ENCODE assay signal across 15 cellular contexts in the genomic region with DNA sequence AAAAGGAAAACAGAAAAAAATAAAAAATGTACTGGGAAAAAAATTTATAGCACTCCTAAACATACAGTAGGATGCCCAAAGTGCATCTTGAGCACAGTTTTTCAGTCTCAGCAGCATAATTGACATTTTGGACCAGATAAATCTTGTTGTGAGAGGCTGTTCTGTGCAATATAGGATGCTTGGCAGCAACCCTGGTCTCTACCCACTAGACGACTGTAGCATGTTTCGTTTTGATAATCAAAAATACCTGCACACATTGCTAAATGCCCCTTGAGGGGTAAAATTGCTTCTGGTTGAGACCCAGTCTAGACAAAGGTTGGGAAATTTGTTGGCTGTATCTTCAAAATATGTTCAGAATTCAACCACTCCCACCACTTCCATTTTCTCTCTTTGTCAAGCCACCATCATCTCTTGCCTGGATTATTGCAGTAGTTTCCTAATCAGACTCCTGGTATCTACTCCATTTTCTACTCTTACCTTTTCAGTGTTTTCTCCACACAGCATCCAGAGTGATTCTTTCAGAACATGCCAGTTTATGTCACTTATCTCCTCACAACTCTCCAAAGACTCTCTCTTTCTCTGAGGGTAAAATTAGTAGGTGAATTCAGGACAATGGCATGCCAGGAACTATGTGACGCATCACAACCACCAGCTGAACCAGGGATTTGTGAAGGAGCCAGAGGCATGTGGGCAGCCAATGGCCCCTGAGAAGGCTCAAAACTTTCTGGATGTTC.
A peak's percentile ranks its signal among the peaks of the same experiment; 100 is the strongest.
DNase-seq lines count a peak whose midpoint lies in the region; ATAC-seq and TF ChIP-seq lines count a peak whose summit lies in the region.
"Had no signal": no experiment of that assay in that cellular context is flagged by ENCODE, and none has a peak within 500 bp of the region (broad histone marks: within the 10 kb centered on the region; RNA-seq: fewer than 3 reads in every experiment).

No MANE protein-coding gene starts in this region.

- H3K4me3 ChIP-seq in fibroblast of pulmonary artery (replicated peaks; ENCODE audit: low read depth, low read length) (no peak overlapping the region), neuronal stem cell (ENCODE audit: low read length in 2 of 2) (no peak overlapping the region), hepatocyte (no peak overlapping the region), mucosa of descending colon (no peak overlapping the region)
- H3K4me3 ChIP-seq: skin epidermis, uterus had no signal

- H3K27ac ChIP-seq in neuronal stem cell (replicated peaks; ENCODE audit: low read length), result no peak overlapping the region
- no peak overlapping the region for H3K27ac ChIP-seq in hepatocyte
- H3K27ac ChIP-seq: skin epidermis, uterus had no signal

- H3K27me3 ChIP-seq in neuronal stem cell (ENCODE audit: control insufficient read depth in 3 of 3, insufficient read depth in 3 of 3, low read depth in 1 of 3, low read length in 3 of 3) (no peaks in the 10 kb centered on the region), hepatocyte (no peaks in the 10 kb centered on the region)
- H3K27me3 ChIP-seq: uterus had no signal

- no CpG with 5 or more reads among the region's 3 CpGs for WGBS in neuronal stem cell (ENCODE audit: extremely low coverage in 2 of 2, insufficient read length in 2 of 2, insufficient replicate concordance in 1 of 2), 2 donors
- WGBS in hepatocyte (ENCODE audit: low lambda C conversion rate, missing lambda C conversion rate), result 95% methylated on average over 3 of the region's 3 CpGs

- no peak overlapping the region for H3K4ac ChIP-seq in neuronal stem cell (ENCODE audit: low read length)

- no peak overlapping the region for H2AK5ac ChIP-seq in neuronal stem cell (ENCODE audit: low read depth, low read length)

- no peak overlapping the region for H3K14ac ChIP-seq in neuronal stem cell (ENCODE audit: low read length)

- TF ChIP-seq CTCF in fibroblast of pulmonary artery (IDR thresholded peaks at IDR 0.05; ENCODE audit: low read length, missing control alignments), result no peak
- TF ChIP-seq CTCF in hepatocyte (IDR thresholded peaks at IDR 0.05; ENCODE audit: poor library complexity), result no peak
- TF ChIP-seq CTCF in mucosa of descending colon (IDR thresholded peaks at IDR 0.05), result no peak

- H4K8ac ChIP-seq in neuronal stem cell (ENCODE audit: low read depth, low read length), result no peak overlapping the region

- H3K79me2 ChIP-seq in hepatocyte, result no peaks in the 10 kb centered on the region

- H3K18ac ChIP-seq in neuronal stem cell (ENCODE audit: low read length), result no peak overlapping the region

- intact Hi-C loops in mucosa of descending colon (cut with DNase I, micrococcal nuclease), result no loop called here

- H2BK5ac ChIP-seq in neuronal stem cell (ENCODE audit: low read length), result no peak overlapping the region

- no peak overlapping the region for H3K9ac ChIP-seq in neuronal stem cell (ENCODE audit: low read depth, low read length, poor library complexity)

- H3K9me3 ChIP-seq in neuronal stem cell (replicated peaks in 1 of 2; ENCODE audit: control insufficient read depth in 2 of 2, insufficient read depth in 1 of 2, low read depth in 1 of 2, low read length in 2 of 2) (no peaks in the 10 kb centered on the region), hepatocyte (ENCODE audit: low read depth) (no peaks in the 10 kb centered on the region), mucosa of descending colon (no peaks in the 10 kb centered on the region)
- H3K9me3 ChIP-seq: uterus had no signal

- no peak overlapping the region for H4K91ac ChIP-seq in neuronal stem cell (ENCODE audit: low read depth, low read length, poor library complexity)

- no peaks in the 10 kb centered on the region for H4K20me1 ChIP-seq in hepatocyte (ENCODE audit: insufficient read depth, poor library complexity, severe bottlenecking)

- H3K4me2 ChIP-seq in neuronal stem cell (ENCODE audit: insufficient read depth, low read length, poor library complexity, severe bottlenecking) (no peak overlapping the region), hepatocyte (no peak overlapping the region)

- ATAC-seq in HG03135 (IDR thresholded peaks at IDR 0.05; ENCODE audit: unreplicated experiment) (no peak), mucosa of descending colon (no peak)

- H2BK15ac ChIP-seq in neuronal stem cell (ENCODE audit: low read length), result no peak overlapping the region

- DNase-seq in ELR (ENCODE audit: low read depth) (peak; percentile 91), T1000 (lab: John Stamatoyannopoulos, UW) (peak; percentile 18), fibroblast of pulmonary artery (ENCODE audit: low read depth) (peak; percentile 69), neuronal stem cell (ENCODE audit: low spot score) (no peak), Kasumi-1 (lab: John Stamatoyannopoulos, UW) (no peak), hepatocyte (ENCODE audit: low spot score) (no peak), mucosa of descending colon (no peak)
- DNase-seq: activated CD4-positive, alpha-beta T cell treated with anti-CD3 and anti-CD28 coated beads, Interleukin-2, amount 10 ng/mL, durations not matched to agents 24 days and 14 days; Calu3; cortex of kidney; MM.1S; NCI-H524; uterus had no signal

- no peak overlapping the region for H2BK12ac ChIP-seq in neuronal stem cell (ENCODE audit: low read length)

- no peak overlapping the region for H2BK120ac ChIP-seq in neuronal stem cell (ENCODE audit: low read depth, low read length)

- H3K79me1 ChIP-seq in neuronal stem cell (ENCODE audit: low read depth, low read length), result no peaks in the 10 kb centered on the region

- no peaks in the 10 kb centered on the region for H3K9me2 ChIP-seq in hepatocyte (replicated peaks; ENCODE audit: insufficient read depth)

- no peaks in the 10 kb centered on the region for H3K36me3 ChIP-seq in neuronal stem cell (replicated peaks in 1 of 2; ENCODE audit: control insufficient read depth in 2 of 2, insufficient read depth in 2 of 2, low read length in 2 of 2)
- no peaks in the 10 kb centered on the region for H3K36me3 ChIP-seq in hepatocyte (replicated peaks; ENCODE audit: insufficient read depth, low read depth)
- no peaks in the 10 kb centered on the region for H3K36me3 ChIP-seq in mucosa of descending colon (ENCODE audit: low read depth)
- H3K36me3 ChIP-seq: uterus had no signal

- H3K4me1 ChIP-seq in neuronal stem cell (ENCODE audit: control insufficient read depth in 2 of 2, insufficient read depth in 1 of 2, low read depth in 1 of 2, low read length in 2 of 2) (peaks cover 0 to 1% of the 10 kb centered on the region in 2 donors), hepatocyte (ENCODE audit: insufficient read depth) (no peaks in the 10 kb centered on the region), mucosa of descending colon (ENCODE audit: low read depth) (no peaks in the 10 kb centered on the region)
- H3K4me1 ChIP-seq: uterus had no signal

- H3K23ac ChIP-seq in neuronal stem cell (ENCODE audit: low read depth, low read length, poor library complexity), result no peak overlapping the region

- H2AFZ ChIP-seq in neuronal stem cell (ENCODE audit: low read length), result peak overlapping the region; percentile 7
- H2AFZ ChIP-seq in hepatocyte, result no peak overlapping the region

Comparison
In these comparisons a context has a peak if more than half of its experiments do, and no peak if none do; other contexts are left out.
1. DNase-seq: peak in ELR (single experiment), T1000 (single experiment) and fibroblast of pulmonary artery (single experiment); none in neuronal stem cell (single experiment), Kasumi-1 (0 of 2), hepatocyte (single experiment) and mucosa of descending colon (0 of 3).